Comparison of ENCODE assay signal across 10 cellular contexts in the genomic region with DNA sequence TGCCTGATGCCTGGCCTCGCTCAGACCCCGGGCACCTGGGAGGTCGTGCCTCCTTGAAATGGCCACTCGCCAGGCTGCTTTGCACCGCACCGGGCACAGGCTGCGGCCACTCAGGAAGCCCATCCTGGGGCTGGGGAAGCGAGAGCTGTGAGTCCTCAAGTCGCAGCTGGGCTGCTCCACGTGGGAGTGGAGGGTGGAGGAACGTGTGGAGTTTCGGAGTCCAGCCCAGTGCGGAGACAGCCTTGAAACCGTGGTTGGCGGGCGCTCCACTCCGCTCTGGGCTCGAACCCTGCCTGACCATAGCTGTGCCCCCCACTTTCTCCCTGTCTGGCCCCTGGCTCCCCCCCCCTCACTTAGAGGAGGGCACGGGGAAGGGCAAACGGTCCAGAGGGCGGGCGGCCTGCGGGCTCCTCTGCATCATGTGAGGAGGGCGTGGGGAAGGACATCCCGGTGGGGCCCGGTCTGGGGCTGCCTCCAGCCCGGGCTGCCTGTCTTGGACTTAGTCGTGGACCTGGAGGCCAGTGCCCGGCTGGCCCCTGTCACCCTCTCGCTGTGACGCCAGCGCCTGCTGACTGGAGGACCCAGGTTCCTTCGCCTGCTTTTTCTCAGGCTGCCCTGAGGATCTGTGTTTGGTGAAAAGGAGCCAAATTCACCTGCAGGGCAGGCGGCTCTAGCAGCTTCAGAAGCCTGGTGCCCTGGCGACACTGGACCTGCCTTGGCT. TPM values are rescaled to one million over a fixed set of nuclear protein-coding genes. Genes with fewer than 3 reads are reported as not detected.
A peak's percentile ranks its signal among the peaks of the same experiment; 100 is the strongest.
DNase-seq lines count a peak whose midpoint lies in the region; ATAC-seq, FAIRE-seq and TF ChIP-seq lines count a peak whose summit lies in the region.
"Had no signal": no experiment of that assay in that cellular context is flagged by ENCODE, and none has a peak within 500 bp of the region (broad histone marks: within the 10 kb centered on the region; RNA-seq: fewer than 3 reads in every experiment).

No MANE protein-coding gene starts in this region.

- peaks cover 20% of the 10 kb centered on the region for H3K4me1 Mint-ChIP-seq in Calu3 (ENCODE audit: low read depth, unreplicated experiment)
- H3K4me1 Mint-ChIP-seq in T-helper 17 cell = peaks cover 13% of the 10 kb centered on the region

- intact Hi-C loops in Calu3 (cut with micrococcal nuclease; ENCODE audit: unreplicated experiment) (no loop called here), pancreas (cut with DNase I) (no loop called here)

- no peak for ATAC-seq in T-helper 17 cell
- ATAC-seq in pancreas = no peak
- ATAC-seq: left lung had no signal

- 28% methylated on average over 35 of the region's 35 CpGs for WGBS in pancreas, 2 donors

- no peak for TF ChIP-seq CTCF in Calu3 (IDR thresholded peaks at IDR 0.05; ENCODE audit: unreplicated experiment)
- TF ChIP-seq CTCF in fibroblast of villous mesenchyme (IDR thresholded peaks at IDR 0.05; ENCODE audit: insufficient read depth, low read depth, low read length) = no peak
- TF ChIP-seq CTCF in pancreas (IDR thresholded peaks at IDR 0.05) = no peak

- no TSS peak for BruUV-seq in Calu3 (replicated peaks; lab: Mats Ljungman, UMichigan)

- H3K36me3 Mint-ChIP-seq in Calu3 (ENCODE audit: insufficient read depth, unreplicated experiment) (peaks cover 92% of the 10 kb centered on the region), T-helper 17 cell (ENCODE audit: low read depth) (peaks cover 3% of the 10 kb centered on the region)

- CTCF ChIA-PET in Calu3 (lab: Charles Lee) = interaction anchor here (0.5 kb wide), 1 partner anchor 17 kb away, joined by 4 read pairs; no protein-coding TSS in a partner anchor

- DNase-seq in Calu3 (no peak), T-helper 17 cell (no peak), fibroblast of villous mesenchyme (ENCODE audit: low read depth) (peak; percentile 46), pancreas (peak in 3 of 6 donors; percentile 36 to 78 (median 58)), urothelium cell line (ENCODE audit: low spot score) (no peak), iPS-NIHi7 (ENCODE audit: extremely low spot score) (no peak), NOMO-1 treated with DMSO at 0.1 percent for 48 hours (lab: John Stamatoyannopoulos, UW; ENCODE audit: unreplicated experiment) (no peak)
- no peak for DNase-seq in effector CD4-positive, alpha-beta T cell
- DNase-seq: left lung had no signal

- FAIRE-seq in pancreas (lab: Jason Lieb, UNC) (no peak), urothelium cell line (lab: Jason Lieb, UNC) (no peak)

- peaks cover 4 to 28% (median 21%) of the 10 kb centered on the region in 3 donors for H3K36me3 ChIP-seq in pancreas

- H3K27ac Mint-ChIP-seq in Calu3 (ENCODE audit: unreplicated experiment) (peak overlapping the region; percentile 97), T-helper 17 cell (peak overlapping the region; percentile 96)

- no peaks in the 10 kb centered on the region for H3K9me3 Mint-ChIP-seq in Calu3 (ENCODE audit: low read depth, unreplicated experiment)

- no peaks in the 10 kb centered on the region for H3K27me3 Mint-ChIP-seq in Calu3 (ENCODE audit: unreplicated experiment)
- no peaks in the 10 kb centered on the region for H3K27me3 Mint-ChIP-seq in T-helper 17 cell

- no peaks in the 10 kb centered on the region for H3K27me3 ChIP-seq in pancreas
- H3K27me3 ChIP-seq: left lung had no signal

- peak overlapping the region; percentile 98 for H3K4me3 Mint-ChIP-seq in Calu3 (ENCODE audit: low read depth, unreplicated experiment)
- H3K4me3 Mint-ChIP-seq in T-helper 17 cell = peak overlapping the region; percentile 100

- H3K4me1 ChIP-seq in pancreas = peaks cover 8 to 16% (median 15%) of the 10 kb centered on the region in 3 donors

- H3K27ac ChIP-seq in pancreas = no peak overlapping the region

- H3K9me3 ChIP-seq in T-helper 17 cell (ENCODE audit: control insufficient read depth, low read length, poor library complexity, severe bottlenecking) (no peaks in the 10 kb centered on the region), pancreas (no peaks in the 10 kb centered on the region)
- H3K9me3 ChIP-seq: left lung had no signal

- H3K4me3 ChIP-seq in fibroblast of villous mesenchyme (ENCODE audit: low read depth, low read length) (peak overlapping the region; percentile 68), pancreas (peak overlapping the region in 3 of 4 donors; percentile 57 to 72 (median 71))

RNA-seq across cellular contexts. Expression of a gene that starts 2.5 kb away (rescaled TPM):
- total RNA-seq in Calu3 (2022) = 261 and 271 TPM in 2 replicates
- total RNA-seq in T-helper 17 cell = 100 to 1,000 TPM; 233 to 249 TPM
- total RNA-seq in fibroblast of villous mesenchyme = 44.9 and 46.4 TPM in 2 replicates
- 10 to 100 TPM; 30.0 to 57.9 (median 36.1) TPM for total RNA-seq in pancreas
- 10 to 100 TPM; 35.3 to 42.0 TPM for polyA plus RNA-seq in pancreas

RNA-seq across cellular contexts. Expression of a gene that starts 21.5 kb away (rescaled TPM):
- total RNA-seq in Calu3 (2022) = 2.4 and 7.0 TPM in 2 replicates
- 10 to 100 TPM; 11.8 to 20.0 TPM for total RNA-seq in T-helper 17 cell
- total RNA-seq in fibroblast of villous mesenchyme = under 0.01 and 0.32 TPM in 2 replicates
- total RNA-seq in pancreas = 10 to 100 TPM in 3 of 6 donors, 1 to 10 TPM in 3; 2.1 to 13.1 (median 9.4) TPM
- 100 to 1,000 TPM in 1 of 2 donors, 10 to 100 TPM in 1; 47.4 to 110 TPM for polyA plus RNA-seq in pancreas

RNA-seq across cellular contexts. Expression of a gene that starts 39.8 kb away (rescaled TPM):
- 59.4 and 72.4 TPM in 2 replicates for total RNA-seq in Calu3 (2022)
- total RNA-seq in T-helper 17 cell = 10 to 100 TPM; 24.4 to 27.7 TPM
- total RNA-seq in fibroblast of villous mesenchyme = 42.7 and 55.7 TPM in 2 replicates
- 10 to 100 TPM; 22.2 to 32.3 (median 29.4) TPM for total RNA-seq in pancreas
- 10 to 100 TPM; 34.1 to 40.9 TPM for polyA plus RNA-seq in pancreas

RNA-seq across cellular contexts. Expression of a gene that starts 39.8 kb away (rescaled TPM):
- total RNA-seq in Calu3 (2022) (63.9 and 80.2 TPM in 2 replicates), T-helper 17 cell (10 to 100 TPM; 39.2 to 48.0 TPM), fibroblast of villous mesenchyme (25.1 and 26.3 TPM in 2 replicates), pancreas (10 to 100 TPM; 28.0 to 51.5 (median 36.2) TPM)
- polyA plus RNA-seq in pancreas = 10 to 100 TPM; 58.2 to 75.3 TPM

RNA-seq across cellular contexts. Expression of a gene that starts 56.0 kb away (rescaled TPM):
- total RNA-seq in Calu3 (2022) = not detected in 2 replicates
- total RNA-seq in T-helper 17 cell = not detected
- not detected in 2 replicates for total RNA-seq in fibroblast of villous mesenchyme
- total RNA-seq in pancreas = under 1 TPM in 1 of 6 donors, not detected in 5; 0.61 TPM
- polyA plus RNA-seq in pancreas = under 1 TPM; 0.19 to 0.26 TPM
- total RNA-seq: SK-MEL-5 had no signal
